ENCODE assay signal across 18 cellular contexts in the genomic region with DNA sequence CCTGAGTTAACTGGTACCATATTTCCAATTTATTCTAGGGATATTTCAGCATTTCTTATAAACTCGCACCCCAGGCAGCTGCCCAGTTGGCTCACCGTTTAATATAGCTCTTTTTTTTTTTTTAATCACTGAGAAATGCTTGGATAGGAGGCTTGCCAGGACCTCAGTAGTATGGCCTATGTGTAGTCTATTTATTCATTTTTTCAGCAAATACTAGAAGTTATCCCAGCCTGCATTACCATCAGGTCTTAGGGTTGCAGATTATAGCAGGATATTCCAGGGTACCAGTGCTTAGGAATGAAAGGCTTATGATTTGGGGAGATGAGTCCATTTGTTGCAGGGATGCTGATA. TPM values are rescaled to one million over a fixed set of nuclear protein-coding genes. Genes with fewer than 3 reads are reported as not detected.
DNase-seq lines count a peak whose midpoint lies in the region; ATAC-seq and TF ChIP-seq lines count a peak whose summit lies in the region.
"Had no signal": no experiment of that assay in that cellular context is flagged by ENCODE, and none has a peak within 500 bp of the region (broad histone marks: within the 10 kb centered on the region; RNA-seq: fewer than 3 reads in every experiment).

No MANE protein-coding gene starts in this region.

- no peak for TF ChIP-seq CTCF in esophagus squamous epithelium (IDR thresholded peaks at IDR 0.05)

- H3K4me1 ChIP-seq in adipocyte (ENCODE audit: control insufficient read depth, insufficient read depth, low read length) (peaks cover 51% of the 10 kb centered on the region), esophagus squamous epithelium (peaks cover 0 to 62% (median 0%) of the 10 kb centered on the region in 3 donors), muscle layer of duodenum (ENCODE audit: control insufficient read depth in 1 of 2, insufficient read depth in 2 of 2, low read length in 2 of 2) (peaks cover 12 to 30% of the 10 kb centered on the region in 2 donors), stomach smooth muscle (ENCODE audit: control insufficient read depth, insufficient read depth, low read length) (peaks cover 60% of the 10 kb centered on the region)

- H3K27me3 ChIP-seq in adipocyte (replicated peaks; ENCODE audit: control insufficient read depth, insufficient read depth, low read length) (no peaks in the 10 kb centered on the region), esophagus squamous epithelium (no peaks in the 10 kb centered on the region), muscle layer of duodenum (ENCODE audit: low read depth, low read length) (no peaks in the 10 kb centered on the region), stomach smooth muscle (ENCODE audit: control insufficient read depth in 1 of 2, insufficient read depth in 2 of 2, low read length in 2 of 2) (no peaks in the 10 kb centered on the region)

- 45 to 51% methylated on average over 2 of the region's 2 CpGs for WGBS in esophagus squamous epithelium, 2 donors

- no peak for ATAC-seq in GM19452 (IDR thresholded peaks at IDR 0.05; ENCODE audit: unreplicated experiment)
- no peak for ATAC-seq in HG02642 (IDR thresholded peaks at IDR 0.05; ENCODE audit: poor library complexity, unreplicated experiment)
- ATAC-seq: K562 had no signal

- no peak for TF ChIP-seq POLR2A in esophagus squamous epithelium (IDR thresholded peaks at IDR 0.05)

- DNase-seq in adipocyte (ENCODE audit: low read depth) (peak; percentile 21), esophagus squamous epithelium (lab: John Stamatoyannopoulos, UW) (no peak), SHP77 (lab: John Stamatoyannopoulos, UW) (no peak)
- DNase-seq: DMS79 treated with DMSO at 0.1 percent for 48 hours, H9, NCI-H1105 treated with DMSO at 0.1 percent for 48 hours, NCI-H1694, NCI-H510A treated with DMSO at 0.1 percent for 48 hours, NCI-H774, SHP77 treated with DMSO at 0.1 percent for 48 hours, SK-N-SH had no signal

- H3K9ac ChIP-seq in adipocyte (ENCODE audit: low read length) = no peak overlapping the region
- H3K9ac ChIP-seq in stomach smooth muscle (ENCODE audit: low read length in 2 of 2) = peak overlapping the region; percentile 80 to 89
- H3K9ac ChIP-seq: SK-N-SH had no signal

- H3K27ac ChIP-seq in esophagus squamous epithelium = peak overlapping the region in 3 of 4 donors; percentile 84 to 88 (median 87)
- H3K27ac ChIP-seq in muscle layer of duodenum (ENCODE audit: low read length) = peak overlapping the region; percentile 81
- H3K27ac ChIP-seq in stomach smooth muscle (ENCODE audit: low read length) = peak overlapping the region; percentile 100
- H3K27ac ChIP-seq: C4-2B had no signal

- intact Hi-C loops in esophagus squamous epithelium (cut with DNase I) = no loop called here

- H3K9me3 ChIP-seq in adipocyte (ENCODE audit: control insufficient read depth, low read length) = no peaks in the 10 kb centered on the region
- no peaks in the 10 kb centered on the region for H3K9me3 ChIP-seq in esophagus squamous epithelium
- H3K9me3 ChIP-seq in muscle layer of duodenum (ENCODE audit: control insufficient read depth in 1 of 2, low read length in 2 of 2) = no peaks in the 10 kb centered on the region
- H3K9me3 ChIP-seq in stomach smooth muscle (ENCODE audit: control insufficient read depth in 2 of 2, low read length in 2 of 2) = no peaks in the 10 kb centered on the region
- H3K9me3 ChIP-seq: SK-N-SH had no signal

- H3K36me3 ChIP-seq in adipocyte (ENCODE audit: control insufficient read depth, insufficient read depth, low read length, severe bottlenecking) (no peaks in the 10 kb centered on the region), esophagus squamous epithelium (no peaks in the 10 kb centered on the region), muscle layer of duodenum (ENCODE audit: control insufficient read depth in 1 of 2, insufficient read depth in 2 of 2, low read length in 2 of 2) (no peaks in the 10 kb centered on the region), stomach smooth muscle (ENCODE audit: control insufficient read depth in 2 of 2, insufficient read depth in 2 of 2, low read length in 2 of 2) (no peaks in the 10 kb centered on the region)

- no peak overlapping the region for H3K4me3 ChIP-seq in adipocyte (ENCODE audit: low read length)
- no peak overlapping the region for H3K4me3 ChIP-seq in esophagus squamous epithelium
- no peak overlapping the region for H3K4me3 ChIP-seq in muscle layer of duodenum (ENCODE audit: low read depth in 1 of 2, low read length in 2 of 2)
- peak overlapping the region in 1 of 2 donors; percentile 22 for H3K4me3 ChIP-seq in stomach smooth muscle (ENCODE audit: low read length in 2 of 2)
- H3K4me3 ChIP-seq: K562 had no signal

RNA-seq across cellular contexts. Expression of a gene that starts 26.6 kb away (rescaled TPM):
- 10 to 100 TPM in 3 of 4 donors, 1 to 10 TPM in 1; 8.6 to 66.9 (median 16.2) TPM for total RNA-seq in esophagus squamous epithelium
- total RNA-seq: OCI-LY7 had no signal
